Comparison of ENCODE assay signal across 17 cellular contexts in genomic region chr3:48624767-48625166, GRCh38. TPM values are rescaled to one million over a fixed set of nuclear protein-coding genes. Genes with fewer than 3 reads are reported as not detected.
DNase-seq lines count a peak whose midpoint lies in the region; ATAC-seq and TF ChIP-seq lines count a peak whose summit lies in the region.
"Had no signal": no experiment of that assay in that cellular context is flagged by ENCODE, and none has a peak within 500 bp of the region (broad histone marks: within the 10 kb centered on the region; RNA-seq: fewer than 3 reads in every experiment).

No MANE protein-coding gene starts in this region.

- H3K79me1 ChIP-seq in mesenchymal stem cell (replicated peaks; ENCODE audit: low read length, poor library complexity, severe bottlenecking): peaks cover 8% of the 10 kb centered on the region

- no peak overlapping the region for H3K9ac ChIP-seq in mesenchymal stem cell (ENCODE audit: low read length)

- H3K4me1 ChIP-seq in CD4-positive, CD25-positive, alpha-beta regulatory T cell (ENCODE audit: control insufficient read depth, insufficient read depth, low read length, poor library complexity, severe bottlenecking): no peaks in the 10 kb centered on the region
- H3K4me1 ChIP-seq in neutrophil (ENCODE audit: control insufficient read depth in 1 of 2, insufficient read depth in 1 of 2, low read depth in 1 of 2, low read length in 1 of 2) (peaks cover 34 to 39% of the 10 kb centered on the region in 2 experiments), mesenchymal stem cell (ENCODE audit: control insufficient read depth, insufficient read depth, low read depth, low read length) (peaks cover 3% of the 10 kb centered on the region)
- H3K4me1 ChIP-seq: A549 had no signal

- no peak overlapping the region for H3K23ac ChIP-seq in mesenchymal stem cell (ENCODE audit: low read length in 2 of 2)

- no peaks in the 10 kb centered on the region for H3K27me3 Mint-ChIP-seq in activated CD8-positive, alpha-beta T cell treated with anti-CD3 and anti-CD28 coated beads for 36 hours
- no peaks in the 10 kb centered on the region for H3K27me3 Mint-ChIP-seq in activated CD8-positive, alpha-beta T cell treated with anti-CD3 and anti-CD28 coated beads, Interleukin-2, amount 10 ng/mL, durations not matched to agents 7 days and 5 days (ENCODE audit: low read depth)
- no peaks in the 10 kb centered on the region for H3K27me3 Mint-ChIP-seq in CD4-positive, CD25-positive, alpha-beta regulatory T cell
- no peaks in the 10 kb centered on the region for H3K27me3 Mint-ChIP-seq in activated T-helper 17 cell treated with anti-CD3 and anti-CD28 coated beads, Interleukin-2, amount 50 U/mL, for 72 hours

- WGBS in mesenchymal stem cell: 94% methylated on average over 10 of the region's 10 CpGs

- H3K9me3 Mint-ChIP-seq in activated CD8-positive, alpha-beta T cell treated with anti-CD3 and anti-CD28 coated beads for 36 hours: no peaks in the 10 kb centered on the region
- H3K9me3 Mint-ChIP-seq in activated CD8-positive, alpha-beta T cell treated with anti-CD3 and anti-CD28 coated beads, Interleukin-2, amount 10 ng/mL, durations not matched to agents 7 days and 5 days (ENCODE audit: insufficient read depth): no peaks in the 10 kb centered on the region
- no peaks in the 10 kb centered on the region for H3K9me3 Mint-ChIP-seq in CD4-positive, CD25-positive, alpha-beta regulatory T cell
- no peaks in the 10 kb centered on the region for H3K9me3 Mint-ChIP-seq in activated T-helper 17 cell treated with anti-CD3 and anti-CD28 coated beads, Interleukin-2, amount 50 U/mL, for 72 hours

- H3K9me3 ChIP-seq in CD4-positive, CD25-positive, alpha-beta regulatory T cell (ENCODE audit: control insufficient read depth in 2 of 2, low read length in 2 of 2): no peaks in the 10 kb centered on the region
- H3K9me3 ChIP-seq in neutrophil (no peaks in the 10 kb centered on the region), mesenchymal stem cell (ENCODE audit: control insufficient read depth, low read length) (no peaks in the 10 kb centered on the region)
- H3K9me3 ChIP-seq: A549 had no signal

- no peak overlapping the region for H2AK5ac ChIP-seq in mesenchymal stem cell (ENCODE audit: low read length, severe bottlenecking)

- H3K27ac ChIP-seq in CD4-positive, CD25-positive, alpha-beta regulatory T cell (ENCODE audit: insufficient read depth, low read length, poor library complexity, severe bottlenecking): no peak overlapping the region
- H3K27ac ChIP-seq in neutrophil (peak overlapping the region; percentile 81), mesenchymal stem cell (ENCODE audit: low read length, poor library complexity, severe bottlenecking) (no peak overlapping the region)
- H3K27ac ChIP-seq: A549 had no signal

- H2BK12ac ChIP-seq in mesenchymal stem cell (ENCODE audit: low read length in 2 of 2): no peak overlapping the region

- H2BK5ac ChIP-seq in mesenchymal stem cell (ENCODE audit: low read depth, low read length, poor library complexity, severe bottlenecking): no peak overlapping the region

- H3K18ac ChIP-seq in mesenchymal stem cell (ENCODE audit: low read depth in 1 of 2, low read length in 2 of 2): no peak overlapping the region

- DNase-seq in activated CD8-positive, alpha-beta T cell treated with anti-CD3 and anti-CD28 coated beads for 36 hours: no peak
- DNase-seq in activated CD8-positive, alpha-beta T cell treated with anti-CD3 and anti-CD28 coated beads, Interleukin-2, amount 10 ng/mL, durations not matched to agents 7 days and 5 days: no peak
- no peak for DNase-seq in CD4-positive, CD25-positive, alpha-beta regulatory T cell
- DNase-seq in mesenchymal stem cell (no peak), SK-N-DZ (ENCODE audit: low spot score) (no peak)
- DNase-seq: DMS79; NCI-H2227 treated with DMSO at 0.1 percent for 48 hours; NCI-H524 treated with DMSO at 0.1 percent for 48 hours; NK-92 treated with Interleukin-12 subunit alpha and Interleukin-12 subunit beta, amount 100 ng/mL, for 24 hours; PC-3 had no signal

- no peak overlapping the region for H3K4me2 ChIP-seq in mesenchymal stem cell (ENCODE audit: low read length, poor library complexity, severe bottlenecking)
- H3K4me2 ChIP-seq: A549 had no signal

- no peak overlapping the region for H2AFZ ChIP-seq in mesenchymal stem cell (ENCODE audit: low read depth, low read length)

- no peak for ATAC-seq in activated CD8-positive, alpha-beta T cell treated with anti-CD3 and anti-CD28 coated beads for 36 hours
- no peak for ATAC-seq in activated CD8-positive, alpha-beta T cell treated with anti-CD3 and anti-CD28 coated beads, Interleukin-2, amount 10 ng/mL, durations not matched to agents 7 days and 5 days
- ATAC-seq in CD4-positive, CD25-positive, alpha-beta regulatory T cell (ENCODE audit: low read depth in 2 of 2): no peak
- ATAC-seq in activated T-helper 17 cell treated with anti-CD3 and anti-CD28 coated beads, Interleukin-2, amount 50 U/mL, for 72 hours (replicated peaks): no peak
- ATAC-seq in HG03342 (IDR thresholded peaks at IDR 0.05; ENCODE audit: unreplicated experiment): no peak
- ATAC-seq: A549, HCT116 had no signal

- no peak for TF ChIP-seq CTCF in activated CD8-positive, alpha-beta T cell treated with anti-CD3 and anti-CD28 coated beads for 36 hours (IDR thresholded peaks at IDR 0.05)
- TF ChIP-seq CTCF in neutrophil (IDR thresholded peaks at IDR 0.05): no peak

- CTCF ChIA-PET in activated CD8-positive, alpha-beta T cell treated with anti-CD3 and anti-CD28 coated beads for 36 hours (lab: Charles Lee): interaction anchor here (1.3 to 6.5 kb wide), 2 partner anchors 10 to 188 kb away, joined by 4 to 42 read pairs; partner anchors contain the start of gene SLC26A6
- CTCF ChIA-PET in activated CD8-positive, alpha-beta T cell treated with anti-CD3 and anti-CD28 coated beads, Interleukin-2, amount 10 ng/mL, durations not matched to agents 7 days and 5 days (lab: Charles Lee): interaction anchor here (1.1 to 4.2 kb wide), 3 partner anchors 10 to 273 kb away, joined by 3 to 42 read pairs (median 5); partner anchors contain the start of gene SLC26A6

- H3K36me3 Mint-ChIP-seq in activated CD8-positive, alpha-beta T cell treated with anti-CD3 and anti-CD28 coated beads for 36 hours (ENCODE audit: low read depth): peaks cover 4% of the 10 kb centered on the region
- peaks cover 33% of the 10 kb centered on the region for H3K36me3 Mint-ChIP-seq in activated CD8-positive, alpha-beta T cell treated with anti-CD3 and anti-CD28 coated beads, Interleukin-2, amount 10 ng/mL, durations not matched to agents 7 days and 5 days (ENCODE audit: low read depth)
- H3K36me3 Mint-ChIP-seq in CD4-positive, CD25-positive, alpha-beta regulatory T cell: peaks cover 30% of the 10 kb centered on the region
- H3K36me3 Mint-ChIP-seq in activated T-helper 17 cell treated with anti-CD3 and anti-CD28 coated beads, Interleukin-2, amount 50 U/mL, for 72 hours (ENCODE audit: low read depth): peaks cover 35% of the 10 kb centered on the region

- peak overlapping the region; percentile 0 for H3K27ac Mint-ChIP-seq in activated CD8-positive, alpha-beta T cell treated with anti-CD3 and anti-CD28 coated beads for 36 hours
- no peak overlapping the region for H3K27ac Mint-ChIP-seq in activated CD8-positive, alpha-beta T cell treated with anti-CD3 and anti-CD28 coated beads, Interleukin-2, amount 10 ng/mL, durations not matched to agents 7 days and 5 days
- peak overlapping the region; percentile 62 to 80 (median 75) for H3K27ac Mint-ChIP-seq in CD4-positive, CD25-positive, alpha-beta regulatory T cell
- H3K27ac Mint-ChIP-seq in activated T-helper 17 cell treated with anti-CD3 and anti-CD28 coated beads, Interleukin-2, amount 50 U/mL, for 72 hours: peak overlapping the region; percentile 70

- no peak overlapping the region for H4K91ac ChIP-seq in mesenchymal stem cell (ENCODE audit: low read length)

- H3K27me3 ChIP-seq in CD4-positive, CD25-positive, alpha-beta regulatory T cell (ENCODE audit: control insufficient read depth, insufficient read depth, low read length): no peaks in the 10 kb centered on the region
- no peaks in the 10 kb centered on the region for H3K27me3 ChIP-seq in neutrophil
- no peaks in the 10 kb centered on the region for H3K27me3 ChIP-seq in mesenchymal stem cell (ENCODE audit: control insufficient read depth in 1 of 2, insufficient read depth in 1 of 2, low read length in 2 of 2)

- no peak overlapping the region for H2BK15ac ChIP-seq in mesenchymal stem cell (ENCODE audit: low read depth, poor library complexity, severe bottlenecking)

- H3K4me1 Mint-ChIP-seq in activated CD8-positive, alpha-beta T cell treated with anti-CD3 and anti-CD28 coated beads for 36 hours (ENCODE audit: low read depth): peaks cover 4% of the 10 kb centered on the region
- H3K4me1 Mint-ChIP-seq in activated CD8-positive, alpha-beta T cell treated with anti-CD3 and anti-CD28 coated beads, Interleukin-2, amount 10 ng/mL, durations not matched to agents 7 days and 5 days (ENCODE audit: low read depth): peaks cover 13% of the 10 kb centered on the region
- H3K4me1 Mint-ChIP-seq in CD4-positive, CD25-positive, alpha-beta regulatory T cell: peaks cover 0 to 14% (median 10%) of the 10 kb centered on the region in 4 donors
- peaks cover 6% of the 10 kb centered on the region for H3K4me1 Mint-ChIP-seq in activated T-helper 17 cell treated with anti-CD3 and anti-CD28 coated beads, Interleukin-2, amount 50 U/mL, for 72 hours

- H2BK120ac ChIP-seq in mesenchymal stem cell (ENCODE audit: low read depth, low read length): no peak overlapping the region

- no peak overlapping the region for H3K14ac ChIP-seq in mesenchymal stem cell (ENCODE audit: low read length in 2 of 2)

- no peak overlapping the region for H3K4me3 ChIP-seq in CD4-positive, CD25-positive, alpha-beta regulatory T cell (ENCODE audit: low read depth, low read length)
- no peak overlapping the region for H3K4me3 ChIP-seq in neutrophil (ENCODE audit: low read depth in 1 of 2, low read length in 1 of 2)
- no peak overlapping the region for H3K4me3 ChIP-seq in mesenchymal stem cell (ENCODE audit: insufficient read depth in 1 of 2, low read depth in 1 of 2, low read length in 2 of 2)
- H3K4me3 ChIP-seq: A549 had no signal

- POLR2A ChIA-PET in activated CD8-positive, alpha-beta T cell treated with anti-CD3 and anti-CD28 coated beads for 36 hours (lab: Charles Lee): interaction anchor here (0.6 to 2.1 kb wide), 4 partner anchors 10 to 35 kb away, joined by 3 to 8 read pairs (median 4); no protein-coding TSS in a partner anchor
- POLR2A ChIA-PET in activated CD8-positive, alpha-beta T cell treated with anti-CD3 and anti-CD28 coated beads, Interleukin-2, amount 10 ng/mL, durations not matched to agents 7 days and 5 days (lab: Charles Lee): no interaction called here

- H4K8ac ChIP-seq in mesenchymal stem cell (ENCODE audit: low read length): no peak overlapping the region

- no peak overlapping the region for H3K4ac ChIP-seq in mesenchymal stem cell (ENCODE audit: low read depth in 1 of 2, low read length in 2 of 2)

- intact Hi-C loops in activated CD8-positive, alpha-beta T cell treated with anti-CD3 and anti-CD28 coated beads for 36 hours (cut with micrococcal nuclease): no loop called here

- peaks cover 10% of the 10 kb centered on the region for H3K36me3 ChIP-seq in CD4-positive, CD25-positive, alpha-beta regulatory T cell (ENCODE audit: control insufficient read depth, insufficient read depth, low read length)
- peaks cover 56% of the 10 kb centered on the region for H3K36me3 ChIP-seq in neutrophil
- H3K36me3 ChIP-seq in mesenchymal stem cell (ENCODE audit: control insufficient read depth in 1 of 2, insufficient read depth in 2 of 2, low read depth in 1 of 2, low read length in 2 of 2): peaks cover 44 to 82% of the 10 kb centered on the region in 2 experiments

- no peak overlapping the region for H3K4me3 Mint-ChIP-seq in activated CD8-positive, alpha-beta T cell treated with anti-CD3 and anti-CD28 coated beads for 36 hours
- H3K4me3 Mint-ChIP-seq in activated CD8-positive, alpha-beta T cell treated with anti-CD3 and anti-CD28 coated beads, Interleukin-2, amount 10 ng/mL, durations not matched to agents 7 days and 5 days: no peak overlapping the region
- no peak overlapping the region for H3K4me3 Mint-ChIP-seq in CD4-positive, CD25-positive, alpha-beta regulatory T cell
- no peak overlapping the region for H3K4me3 Mint-ChIP-seq in activated T-helper 17 cell treated with anti-CD3 and anti-CD28 coated beads, Interleukin-2, amount 50 U/mL, for 72 hours

RNA-seq across cellular contexts. Expression of gene TMEM89, which starts 3.2 kb away (rescaled TPM):
- total RNA-seq in activated CD8-positive, alpha-beta T cell treated with anti-CD3 and anti-CD28 coated beads for 36 hours: under 1 TPM in 1 of 2 experiments, not detected in 1; 0.43 TPM
- under 1 TPM in 1 of 2 experiments, not detected in 1; 0.39 TPM for total RNA-seq in activated CD8-positive, alpha-beta T cell treated with anti-CD3 and anti-CD28 coated beads, Interleukin-2, amount 10 ng/mL, durations not matched to agents 7 days and 5 days
- total RNA-seq in CD4-positive, CD25-positive, alpha-beta regulatory T cell: not detected
- polyA plus RNA-seq in CD4-positive, CD25-positive, alpha-beta regulatory T cell: not detected
- total RNA-seq in activated T-helper 17 cell treated with anti-CD3 and anti-CD28 coated beads, Interleukin-2, amount 50 U/mL, for 72 hours: 1 to 10 TPM; 1.0 to 1.1 TPM
- 0.23 TPM for polyA plus RNA-seq in mesenchymal stem cell (2013, experiment 1 of 2)
- 0.29 TPM for polyA plus RNA-seq in mesenchymal stem cell (2013, experiment 2 of 2)
- not detected in 2 replicates for polyA plus RNA-seq in SK-N-DZ (2014; cell fraction: cytosol; rRNA removed)
- polyA plus RNA-seq in SK-N-DZ (2014; cell fraction: nucleus; rRNA removed): 2.2 TPM in 1 of 2 replicates, not detected in the other
- total RNA-seq: G401, HT1080, PC-3 had no signal
- polyA plus RNA-seq: A549 had no signal

RNA-seq across cellular contexts. Expression of gene SLC26A6, which starts 10.5 kb away (rescaled TPM):
- 10 to 100 TPM; 41.3 to 45.0 TPM for total RNA-seq in activated CD8-positive, alpha-beta T cell treated with anti-CD3 and anti-CD28 coated beads for 36 hours
- 10 to 100 TPM; 58.0 to 61.5 TPM for total RNA-seq in activated CD8-positive, alpha-beta T cell treated with anti-CD3 and anti-CD28 coated beads, Interleukin-2, amount 10 ng/mL, durations not matched to agents 7 days and 5 days
- total RNA-seq in CD4-positive, CD25-positive, alpha-beta regulatory T cell: 25.1 TPM
- 1 to 10 TPM; 3.2 to 6.7 (median 5.9) TPM for polyA plus RNA-seq in CD4-positive, CD25-positive, alpha-beta regulatory T cell
- total RNA-seq in activated T-helper 17 cell treated with anti-CD3 and anti-CD28 coated beads, Interleukin-2, amount 50 U/mL, for 72 hours: 10 to 100 TPM; 34.9 to 37.6 TPM
- polyA plus RNA-seq in mesenchymal stem cell (2013, experiment 1 of 2): 42.5 TPM
- polyA plus RNA-seq in mesenchymal stem cell (2013, experiment 2 of 2): 39.9 TPM
- polyA plus RNA-seq in SK-N-DZ (2014; cell fraction: cytosol; rRNA removed): 12.9 and 22.5 TPM in 2 replicates
- polyA plus RNA-seq in SK-N-DZ (2014; cell fraction: nucleus; rRNA removed): 180 and 245 TPM in 2 replicates

RNA-seq across cellular contexts. Expression of gene UQCRC1, which starts 15.3 kb away (rescaled TPM):
- 100 to 1,000 TPM; 240 to 256 TPM for total RNA-seq in activated CD8-positive, alpha-beta T cell treated with anti-CD3 and anti-CD28 coated beads for 36 hours
- 100 to 1,000 TPM; 196 to 202 TPM for total RNA-seq in activated CD8-positive, alpha-beta T cell treated with anti-CD3 and anti-CD28 coated beads, Interleukin-2, amount 10 ng/mL, durations not matched to agents 7 days and 5 days
- 111 TPM for total RNA-seq in CD4-positive, CD25-positive, alpha-beta regulatory T cell
- 100 to 1,000 TPM; 181 to 234 (median 206) TPM for polyA plus RNA-seq in CD4-positive, CD25-positive, alpha-beta regulatory T cell
- total RNA-seq in activated T-helper 17 cell treated with anti-CD3 and anti-CD28 coated beads, Interleukin-2, amount 50 U/mL, for 72 hours: 100 to 1,000 TPM; 177 to 269 TPM
- polyA plus RNA-seq in mesenchymal stem cell (2013, experiment 1 of 2): 145 TPM
- polyA plus RNA-seq in mesenchymal stem cell (2013, experiment 2 of 2): 150 TPM
- polyA plus RNA-seq in SK-N-DZ (2014; cell fraction: cytosol; rRNA removed): 271 and 392 TPM in 2 replicates
- 352 and 389 TPM in 2 replicates for polyA plus RNA-seq in SK-N-DZ (2014; cell fraction: nucleus; rRNA removed)

RNA-seq across cellular contexts. Expression of gene COL7A1, which starts 29.6 kb away (rescaled TPM):
- 1 to 10 TPM; 1.6 to 2.2 TPM for total RNA-seq in activated CD8-positive, alpha-beta T cell treated with anti-CD3 and anti-CD28 coated beads for 36 hours
- total RNA-seq in activated CD8-positive, alpha-beta T cell treated with anti-CD3 and anti-CD28 coated beads, Interleukin-2, amount 10 ng/mL, durations not matched to agents 7 days and 5 days: 1 to 10 TPM; 1.2 to 1.6 TPM
- 1.1 TPM for total RNA-seq in CD4-positive, CD25-positive, alpha-beta regulatory T cell
- polyA plus RNA-seq in CD4-positive, CD25-positive, alpha-beta regulatory T cell: not detected
- 1 to 10 TPM; 6.1 to 6.3 TPM for total RNA-seq in activated T-helper 17 cell treated with anti-CD3 and anti-CD28 coated beads, Interleukin-2, amount 50 U/mL, for 72 hours
- polyA plus RNA-seq in mesenchymal stem cell (2013, experiment 1 of 2): 95.7 TPM
- polyA plus RNA-seq in mesenchymal stem cell (2013, experiment 2 of 2): 83.7 TPM
- polyA plus RNA-seq in SK-N-DZ (2014; cell fraction: cytosol; rRNA removed): 1.7 and 2.0 TPM in 2 replicates
- polyA plus RNA-seq in SK-N-DZ (2014; cell fraction: nucleus; rRNA removed): 67.2 and 69.4 TPM in 2 replicates

RNA-seq across cellular contexts. Expression of gene CELSR3, which starts 37.9 kb away (rescaled TPM):
- total RNA-seq in activated CD8-positive, alpha-beta T cell treated with anti-CD3 and anti-CD28 coated beads for 36 hours: 10 to 100 TPM; 15.8 to 17.8 TPM
- total RNA-seq in activated CD8-positive, alpha-beta T cell treated with anti-CD3 and anti-CD28 coated beads, Interleukin-2, amount 10 ng/mL, durations not matched to agents 7 days and 5 days: 10 to 100 TPM; 19.5 to 20.2 TPM
- 8.8 TPM for total RNA-seq in CD4-positive, CD25-positive, alpha-beta regulatory T cell
- under 1 TPM; 0.31 to 0.53 (median 0.37) TPM for polyA plus RNA-seq in CD4-positive, CD25-positive, alpha-beta regulatory T cell
- total RNA-seq in activated T-helper 17 cell treated with anti-CD3 and anti-CD28 coated beads, Interleukin-2, amount 50 U/mL, for 72 hours: 10 to 100 TPM; 20.3 to 27.1 TPM
- 2.1 TPM for polyA plus RNA-seq in mesenchymal stem cell (2013, experiment 1 of 2)
- 2.0 TPM for polyA plus RNA-seq in mesenchymal stem cell (2013, experiment 2 of 2)
- 3.2 and 4.4 TPM in 2 replicates for polyA plus RNA-seq in SK-N-DZ (2014; cell fraction: cytosol; rRNA removed)
- 16.3 and 18.2 TPM in 2 replicates for polyA plus RNA-seq in SK-N-DZ (2014; cell fraction: nucleus; rRNA removed)
